ENCODE assay signal across 8 cellular contexts in the genomic region with DNA sequence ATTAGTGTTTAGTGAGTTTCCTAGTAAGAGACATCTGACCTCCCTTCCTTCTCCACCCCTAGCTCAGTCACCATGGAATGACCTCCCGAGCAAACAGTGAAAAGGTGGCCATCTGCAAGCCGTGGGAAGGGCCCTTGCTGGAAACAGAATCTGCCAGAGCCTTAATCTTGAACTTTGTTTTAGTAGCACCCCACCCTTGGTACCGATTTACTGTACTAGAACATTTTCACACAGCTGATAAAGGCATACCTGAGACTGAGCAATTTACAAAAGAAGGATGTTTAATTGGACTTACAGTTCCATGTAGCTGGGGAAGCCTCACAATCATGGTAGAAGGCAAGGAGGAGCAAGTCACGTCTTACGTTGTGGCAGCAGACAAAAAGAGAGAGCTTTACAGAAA.
"Had no signal": no experiment of that assay in that cellular context is flagged by ENCODE, and none has a peak within 500 bp of the region (broad histone marks: within the 10 kb centered on the region; RNA-seq: fewer than 3 reads in every experiment).

No MANE protein-coding gene starts in this region.

- H3K4me3 ChIP-seq: GM12878 had no signal

- FAIRE-seq: G401.6, GM12878, GM12891, GM12892, GM18507, GM19239 had no signal

- ATAC-seq: GM12878 had no signal

- DNase-seq: GDM1, GF-D8 had no signal
